Comparison of ENCODE assay signal across 25 cellular contexts in genomic region chr12:79826267-79827128, GRCh38.
"Had no signal": no experiment of that assay in that cellular context is flagged by ENCODE, and none has a peak within 500 bp of the region (broad histone marks: within the 10 kb centered on the region; RNA-seq: fewer than 3 reads in every experiment).

No MANE protein-coding gene starts in this region.

- H3K27me3 ChIP-seq: cardiac muscle cell, colonic mucosa, spleen, suprapubic skin, tibial artery had no signal

- H3K4me3 ChIP-seq: cardiac muscle cell, colonic mucosa, mucosa of descending colon, spleen, suprapubic skin, tibial artery had no signal

- H3K9me3 ChIP-seq: colonic mucosa, mucosa of descending colon, spleen, suprapubic skin, tibial artery had no signal

- ATAC-seq: activated CD8-positive, alpha-beta memory T cell treated with anti-CD3 and anti-CD28 coated beads, Interleukin-2, amount 10 ng/mL, durations not matched to agents 7 days and 5 days; activated CD8-positive, alpha-beta T cell treated with anti-CD3 and anti-CD28 coated beads, Interleukin-2, amount 10 ng/mL, durations not matched to agents 7 days and 5 days; activated T-cell treated with anti-CD3 and anti-CD28 coated beads, Interleukin-2, amount 50 U/mL, for 72 hours; effector memory CD8-positive, alpha-beta T cell; left cardiac atrium; left ventricle myocardium superior; mucosa of descending colon; natural killer cell treated with Interleukin-12 subunit alpha and Interleukin-12 subunit beta and Interleukin-15 and Interleukin-18, amount 100 ng/mL, for 72 hours; right cardiac atrium had no signal

- FAIRE-seq: keratinocyte had no signal

- DNase-seq: activated B cell treated with CpG ODN at 0.5 μM for 24 hours; activated CD4-positive, alpha-beta T cell treated with anti-CD3 and anti-CD28 coated beads, Interleukin-2, amount 50 U/mL, for 1 hour; activated CD8-positive, alpha-beta memory T cell treated with anti-CD3 and anti-CD28 coated beads, Interleukin-2, amount 10 ng/mL, durations not matched to agents 7 days and 5 days; activated CD8-positive, alpha-beta T cell treated with anti-CD3 and anti-CD28 coated beads, Interleukin-2, amount 10 ng/mL, durations not matched to agents 7 days and 5 days; activated naive CD4-positive, alpha-beta T cell; activated T-cell treated with anti-CD3 and anti-CD28 coated beads, Interleukin-2, amount 50 U/mL, for 72 hours; anterior cingulate cortex; cerebellar nuclear complex; colonic mucosa; effector memory CD8-positive, alpha-beta T cell; head of caudate nucleus; hippocampal formation; left cardiac atrium; left ventricle myocardium superior; mucosa of descending colon; posterior cingulate gyrus; right cardiac atrium; spleen; stimulated activated naive CD4-positive, alpha-beta T cell; T1000; tibial artery had no signal

- H3K4me1 ChIP-seq: colonic mucosa had no signal

- H3K27ac ChIP-seq: colonic mucosa, spleen, suprapubic skin, tibial artery had no signal

- H3K36me3 ChIP-seq: colonic mucosa had no signal
